ENCODE assay signal across 9 cellular contexts in the genomic region with DNA sequence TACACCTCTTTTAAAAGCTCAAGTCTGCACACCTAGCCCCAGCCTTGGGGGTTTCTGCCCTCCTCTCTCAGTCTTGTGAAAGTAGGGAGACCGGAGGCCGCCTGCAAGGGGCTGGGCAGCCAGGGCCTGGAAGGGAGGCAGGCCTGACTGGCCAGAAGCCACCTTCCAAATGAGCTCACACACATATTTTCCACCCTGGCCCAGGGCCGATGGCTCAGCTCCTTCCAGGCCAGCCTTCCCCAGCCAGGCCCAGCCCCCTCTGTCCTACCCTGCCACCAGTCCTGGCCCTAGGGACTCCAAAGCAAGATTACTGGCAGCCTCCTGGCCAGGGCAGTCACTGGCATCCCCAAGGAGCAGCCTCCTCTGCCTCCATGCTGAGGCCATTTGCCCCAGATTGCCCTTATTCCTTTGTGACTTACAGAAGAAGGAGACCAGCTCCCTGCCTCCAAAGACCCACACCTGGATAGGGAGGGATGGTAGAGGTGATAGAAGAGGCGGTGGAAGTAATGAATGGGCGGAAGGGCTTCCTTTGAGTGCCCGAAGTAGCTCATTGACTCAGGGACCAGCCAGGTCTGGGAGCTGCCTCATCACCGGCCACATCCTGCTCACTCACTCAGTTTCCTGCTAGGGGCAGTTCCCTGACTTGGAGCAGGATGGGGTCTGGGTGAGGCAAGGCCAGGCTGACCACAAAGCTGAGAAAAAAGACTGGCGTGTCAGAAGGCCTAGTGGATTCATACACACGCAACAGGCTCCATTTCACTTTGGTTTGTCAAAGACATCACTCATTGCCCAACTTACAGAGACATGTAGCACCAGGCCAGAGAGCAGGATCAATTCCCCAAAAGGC. TPM values are rescaled to one million over a fixed set of nuclear protein-coding genes. Genes with fewer than 3 reads are reported as not detected.
DNase-seq lines count a peak whose midpoint lies in the region; ATAC-seq and TF ChIP-seq lines count a peak whose summit lies in the region.
"Had no signal": no experiment of that assay in that cellular context is flagged by ENCODE, and none has a peak within 500 bp of the region (broad histone marks: within the 10 kb centered on the region; RNA-seq: fewer than 3 reads in every experiment).

No MANE protein-coding gene starts in this region.

- H3K9me3 Mint-ChIP-seq in T-helper 2 cell treated with Interferon-gamma antibody and Interleukin-4, amounts not matched to agents 5 μg/mL and 100 μg/mL, for 36 hours = no peaks in the 10 kb centered on the region
- H3K9me3 Mint-ChIP-seq: IgD-negative memory B cell had no signal

- H3K4me1 Mint-ChIP-seq in T-helper 2 cell treated with Interferon-gamma antibody and Interleukin-4, amounts not matched to agents 5 μg/mL and 100 μg/mL, for 36 hours (ENCODE audit: low read depth) = peaks cover 14% of the 10 kb centered on the region

- H3K36me3 Mint-ChIP-seq in T-helper 2 cell treated with Interferon-gamma antibody and Interleukin-4, amounts not matched to agents 5 μg/mL and 100 μg/mL, for 36 hours (ENCODE audit: low read depth) = peaks cover under 1% of the 10 kb centered on the region

- DNase-seq in H4 (ENCODE audit: low spot score) (peak; percentile 78), fibroblast of peridontal ligament (ENCODE audit: extremely low read depth) (peak; percentile 98), omental fat pad (ENCODE audit: low spot score) (peak; percentile 53), GM13976 (ENCODE audit: low spot score) (no peak), NCI-H2227 treated with DMSO at 0.1 percent for 48 hours (lab: John Stamatoyannopoulos, UW) (no peak)
- peak; percentile 44 for DNase-seq in T-helper 2 cell treated with Interferon-gamma antibody and Interleukin-4, amounts not matched to agents 5 μg/mL and 100 μg/mL, for 36 hours (ENCODE audit: low spot score)
- DNase-seq in stimulated activated naive CD4-positive, alpha-beta T cell (lab: John Stamatoyannopoulos, UW) = no peak

- peak; percentile 65 for ATAC-seq in omental fat pad (ENCODE audit: low FRiP score)
- ATAC-seq in GM19397 (IDR thresholded peaks at IDR 0.05; ENCODE audit: unreplicated experiment) = no peak

- peaks cover 19% of the 10 kb centered on the region for H3K27me3 Mint-ChIP-seq in T-helper 2 cell treated with Interferon-gamma antibody and Interleukin-4, amounts not matched to agents 5 μg/mL and 100 μg/mL, for 36 hours (ENCODE audit: low read depth)

- H3K27ac Mint-ChIP-seq in T-helper 2 cell treated with Interferon-gamma antibody and Interleukin-4, amounts not matched to agents 5 μg/mL and 100 μg/mL, for 36 hours = no peak overlapping the region
- H3K27ac Mint-ChIP-seq: IgD-negative memory B cell had no signal

- in situ Hi-C loops in GM13976 (cut with MboI; ENCODE audit: low sequenced_read_pairs, unreplicated experiment) = loop anchor here (5.0 to 10.0 kb wide), 3 partner anchors 74 to 466 kb away; no protein-coding TSS in a partner anchor

- no peak overlapping the region for H3K4me3 Mint-ChIP-seq in T-helper 2 cell treated with Interferon-gamma antibody and Interleukin-4, amounts not matched to agents 5 μg/mL and 100 μg/mL, for 36 hours
- H3K4me3 Mint-ChIP-seq: IgD-negative memory B cell had no signal

- no peak for TF ChIP-seq CTCF in omental fat pad (IDR thresholded peaks at IDR 0.05)
- TF ChIP-seq CTCF in GM13976 (IDR thresholded peaks at IDR 0.05; ENCODE audit: borderline replicate concordance, control extremely low read depth, extremely low read depth, insufficient read depth, missing control alignments) = no peak

RNA-seq across cellular contexts. Expression of a gene that starts 14.8 kb away (rescaled TPM):
- total RNA-seq in H4 (2014; rRNA removed; shearing (Covaris generic)) = 268 and 298 TPM in 2 replicates
- total RNA-seq in omental fat pad = 100 to 1,000 TPM; 108 to 208 (median 166) TPM

RNA-seq across cellular contexts. Expression of a gene that starts 20.4 kb away (rescaled TPM):
- total RNA-seq in H4 (2014; rRNA removed; shearing (Covaris generic)) = 35.8 and 48.4 TPM in 2 replicates
- 100 to 1,000 TPM in 2 of 4 donors, 10 to 100 TPM in 2; 73.5 to 125 (median 96.6) TPM for total RNA-seq in omental fat pad

RNA-seq across cellular contexts. Expression of a gene that starts 21.5 kb away (rescaled TPM):
- total RNA-seq in H4 (2014; rRNA removed; shearing (Covaris generic)) = 130 and 189 TPM in 2 replicates
- 10 to 100 TPM; 15.9 to 55.1 (median 37.7) TPM for total RNA-seq in omental fat pad

RNA-seq across cellular contexts. Expression of a gene that starts 31.9 kb away (rescaled TPM):
- total RNA-seq in H4 (2014; rRNA removed; shearing (Covaris generic)) = 0.27 TPM in 1 of 2 replicates, not detected in the other
- total RNA-seq in omental fat pad = 1 to 10 TPM in 2 of 4 donors, under 1 TPM in 2; 0.24 to 3.3 (median 1.0) TPM

RNA-seq across cellular contexts. Expression of a gene that starts 35.9 kb away (rescaled TPM):
- 13.6 and 13.9 TPM in 2 replicates for total RNA-seq in H4 (2014; rRNA removed; shearing (Covaris generic))
- total RNA-seq in omental fat pad = 10 to 100 TPM; 52.0 to 72.3 (median 64.0) TPM

Comparison
In these comparisons a context has a peak if more than half of its experiments do, and no peak if none do; other contexts are left out.
1. DNase-seq: peak in H4 (single experiment), T-helper 2 cell treated with Interferon-gamma antibody and Interleukin-4, amounts not matched to agents 5 μg/mL and 100 μg/mL, for 36 hours (single experiment), fibroblast of peridontal ligament (single experiment) and omental fat pad (single experiment); none in GM13976 (single experiment), NCI-H2227 treated with DMSO at 0.1 percent for 48 hours (single experiment) and stimulated activated naive CD4-positive, alpha-beta T cell (0 of 6).